In genomic region chr17:981292-981658, GRCh38 we compare ENCODE assay signal across 9 cellular contexts. TPM values are rescaled to one million over a fixed set of nuclear protein-coding genes. Genes with fewer than 3 reads are reported as not detected.
A peak's percentile ranks its signal among the peaks of the same experiment; 100 is the strongest.
DNase-seq lines count a peak whose midpoint lies in the region; ATAC-seq, FAIRE-seq and TF ChIP-seq lines count a peak whose summit lies in the region.
"Had no signal": no experiment of that assay in that cellular context is flagged by ENCODE, and none has a peak within 500 bp of the region (broad histone marks: within the 10 kb centered on the region; RNA-seq: fewer than 3 reads in every experiment).

No MANE protein-coding gene starts in this region.

- WGBS in SK-N-SH (ENCODE audit: low lambda C conversion rate) = 40% methylated on average over 10 of the region's 10 CpGs

- TF ChIP-seq RAD21 in SK-N-SH (IDR thresholded peaks at IDR 0.05; ENCODE audit: low read length) = no peak

- H2AFZ ChIP-seq in SK-N-SH (ENCODE audit: low read depth) = peak overlapping the region; percentile 42; the same call in 1 of the 2 replicates
- no peak overlapping the region for H2AFZ ChIP-seq in astrocyte (ENCODE audit: low read depth, low read length)

- peaks cover 16% of the 10 kb centered on the region for H3K27me3 ChIP-seq in SK-N-SH (ENCODE audit: insufficient read depth)
- no peaks in the 10 kb centered on the region for H3K27me3 ChIP-seq in astrocyte (ENCODE audit: insufficient read depth, low read length)

- H3F3A ChIP-seq in SK-N-SH (replicated peaks; ENCODE audit: insufficient read depth) = peaks cover 3% of the 10 kb centered on the region

- H3K27ac Mint-ChIP-seq in IgD-negative memory B cell (peak overlapping the region; percentile 76 to 87 (median 86)), astrocyte (ENCODE audit: unreplicated experiment) (no peak overlapping the region), nephron (peak overlapping the region; percentile 10 to 63 (median 29))

- H3K9me3 Mint-ChIP-seq in IgD-negative memory B cell = no peaks in the 10 kb centered on the region
- no peaks in the 10 kb centered on the region for H3K9me3 Mint-ChIP-seq in astrocyte (ENCODE audit: unreplicated experiment)
- H3K9me3 Mint-ChIP-seq in nephron = no peaks in the 10 kb centered on the region

- TF ChIP-seq CTCF in SK-N-SH (IDR thresholded peaks at IDR 0.05) (no peak), astrocyte (IDR thresholded peaks at IDR 0.05; ENCODE audit: insufficient read depth, low read depth, low read length) (no peak), nephron (IDR thresholded peaks at IDR 0.05; ENCODE audit: unreplicated experiment in 3 of 3) (no peak)

- peak overlapping the region in 1 of 2 experiments; percentile 44; a peak in 1 of 4 replicates for H3K4me3 ChIP-seq in SK-N-SH (ENCODE audit: low read depth in 2 of 2, low read length in 1 of 2)
- H3K4me3 ChIP-seq in astrocyte (ENCODE audit: insufficient read depth, low read depth, low read length) = no peak overlapping the region

- POLR2A ChIA-PET in SK-N-SH (lab: Yijun Ruan, JAX) = interaction anchor here (0.9 to 1.2 kb wide), 2 partner anchors 186 to 199 kb away, joined by 3 to 8 read pairs; partner anchors contain the start of genes GLOD4 and MRM3

- peaks cover 0 to 10% of the 10 kb centered on the region in 2 experiments; a peak in 2 of 4 replicates for H3K4me1 ChIP-seq in SK-N-SH (ENCODE audit: control insufficient read depth in 1 of 2, insufficient read depth in 2 of 2, low read depth in 1 of 2, low read length in 1 of 2)
- H3K4me1 ChIP-seq in astrocyte (ENCODE audit: insufficient read depth, low read length) = peaks cover 15% of the 10 kb centered on the region
- H3K4me1 ChIP-seq: colonic mucosa had no signal

- H3K79me2 ChIP-seq in SK-N-SH (ENCODE audit: insufficient read depth) (peaks cover 25% of the 10 kb centered on the region), astrocyte (ENCODE audit: insufficient read depth, low read length) (peaks cover 26% of the 10 kb centered on the region)

- CTCF ChIA-PET in SK-N-SH (lab: Yijun Ruan, JAX) = interaction anchor here (0.6 to 5.1 kb wide), 59 partner anchors 8 to 604 kb away, joined by 3 to 155 read pairs (median 5); partner anchors contain the start of genes GEMIN4, GLOD4, MRM3 and TIMM22

- DNase-seq in SK-N-SH = no peak
- no peak for DNase-seq in astrocyte (ENCODE audit: low read depth)
- no peak for DNase-seq in activated gamma-delta T cell (lab: John Stamatoyannopoulos, UW)
- no peak for DNase-seq in head of caudate nucleus

- H3K27me3 Mint-ChIP-seq in IgD-negative memory B cell (peaks cover 20% of the 10 kb centered on the region), astrocyte (ENCODE audit: low read depth, unreplicated experiment) (no peaks in the 10 kb centered on the region), nephron (ENCODE audit: low read depth) (peaks cover 3% of the 10 kb centered on the region)

- peaks cover 10 to 12% (median 11%) of the 10 kb centered on the region in 3 donors for H3K4me1 Mint-ChIP-seq in IgD-negative memory B cell
- H3K4me1 Mint-ChIP-seq in astrocyte (ENCODE audit: low read depth, unreplicated experiment) = peaks cover 9% of the 10 kb centered on the region
- peaks cover 26% of the 10 kb centered on the region for H3K4me1 Mint-ChIP-seq in nephron

- H3K9me3 ChIP-seq in SK-N-SH (no peaks in the 10 kb centered on the region), astrocyte (ENCODE audit: insufficient read depth, low read depth, low read length) (no peaks in the 10 kb centered on the region)
- H3K9me3 ChIP-seq: colonic mucosa had no signal

- TF ChIP-seq EP300 in SK-N-SH (IDR thresholded peaks at IDR 0.05; ENCODE audit: borderline replicate concordance in 1 of 2, low read depth in 1 of 2, low read length in 1 of 2) = no peak

- peak overlapping the region; percentile 83 to 93 (median 87) for H3K4me3 Mint-ChIP-seq in IgD-negative memory B cell
- peak overlapping the region; percentile 60 for H3K4me3 Mint-ChIP-seq in astrocyte (ENCODE audit: unreplicated experiment)
- peak overlapping the region; percentile 73 to 82 (median 81) for H3K4me3 Mint-ChIP-seq in nephron

- ATAC-seq in SK-N-SH treated with all-trans-retinoic acid at 6 μM for 48 hours (no peak; the same call in 2 of the 3 replicates), GM18907 (IDR thresholded peaks at IDR 0.05; ENCODE audit: unreplicated experiment) (no peak)

- intact Hi-C loops in head of caudate nucleus (cut with DNase I) = loop anchor here (2.0 kb wide), 1 partner anchor 186 kb away; no protein-coding TSS in a partner anchor

- no peak overlapping the region for H3K27ac ChIP-seq in SK-N-SH (ENCODE audit: low read depth in 2 of 2, low read length in 1 of 2)
- H3K27ac ChIP-seq in astrocyte (ENCODE audit: low read depth, low read length) = no peak overlapping the region

- H3K9ac ChIP-seq in SK-N-SH (no peak overlapping the region), astrocyte (ENCODE audit: low read length) (no peak overlapping the region)

- H3K4me2 ChIP-seq in SK-N-SH (no peak overlapping the region), astrocyte (ENCODE audit: low read length) (peak overlapping the region; percentile 38)

- no peak for FAIRE-seq in astrocyte (lab: Jason Lieb, UNC)

- H3K9me2 ChIP-seq in SK-N-SH = no peaks in the 10 kb centered on the region

- H3K36me3 ChIP-seq in SK-N-SH (replicated peaks in 1 of 2; ENCODE audit: control insufficient read depth in 1 of 2, insufficient read depth in 2 of 2, low read length in 1 of 2) (no peaks in the 10 kb centered on the region), astrocyte (ENCODE audit: insufficient read depth, low read length) (no peaks in the 10 kb centered on the region)
- H3K36me3 ChIP-seq: colonic mucosa had no signal

- H4K20me1 ChIP-seq in SK-N-SH (ENCODE audit: insufficient read depth) (peaks cover 12% of the 10 kb centered on the region), astrocyte (ENCODE audit: insufficient read depth, low read length) (peaks cover 20% of the 10 kb centered on the region)

- H3K36me3 Mint-ChIP-seq in IgD-negative memory B cell (no peaks in the 10 kb centered on the region), astrocyte (ENCODE audit: low read depth, unreplicated experiment) (no peaks in the 10 kb centered on the region), nephron (ENCODE audit: low read depth) (no peaks in the 10 kb centered on the region)

TF ChIP-seq in SK-N-SH, 30 proteins besides CTCF, POLR2A, EP300 and RAD21:
- TF ChIP-seq TAF1 (IDR thresholded peaks at IDR 0.05; ENCODE audit: borderline replicate concordance, low read depth, low read length) = no peak
- TF ChIP-seq TEAD4 (IDR thresholded peaks at IDR 0.05; ENCODE audit: borderline replicate concordance, insufficient read depth) = no peak
- no peak for TF ChIP-seq EZH2phosphoT487 (IDR thresholded peaks at IDR 0.05; ENCODE audit: borderline replicate concordance, low read depth)
- TF ChIP-seq PBX3 (IDR thresholded peaks at IDR 0.05) = no peak
- TF ChIP-seq YY1 (IDR thresholded peaks at IDR 0.05; ENCODE audit: low read depth) = no peak

TF ChIP-seq in SK-N-SH treated with all-trans-retinoic acid at 6 μM for 48 hours, 23 proteins besides CTCF, POLR2A, EP300 and RAD21 (continues in another document):
- TF ChIP-seq ZC3H10 (CRISPR knock-in tag; IDR thresholded peaks at IDR 0.05) (no peak), PATZ1 (CRISPR knock-in tag; IDR thresholded peaks at IDR 0.05; ENCODE audit: borderline replicate concordance) (no peak), TSHZ2 (CRISPR knock-in tag; IDR thresholded peaks at IDR 0.05) (no peak), TCF4 (CRISPR knock-in tag; IDR thresholded peaks at IDR 0.05; ENCODE audit: borderline replicate concordance) (no peak), RARB (CRISPR knock-in tag; IDR thresholded peaks at IDR 0.05) (no peak)

RNA-seq across cellular contexts. Expression of gene NXN, which starts 1.7 kb away (rescaled TPM):
- polyA plus RNA-seq in SK-N-SH (2012; rRNA removed) (19.5 and 23.9 TPM in 2 replicates), IgD-negative memory B cell (0.18 TPM)
- polyA plus RNA-seq in SK-N-SH (2012; cell fraction: cytosol; rRNA removed) = 13.0 and 16.3 TPM in 2 replicates
- polyA plus RNA-seq in SK-N-SH (2012; cell fraction: nucleus; rRNA removed) = 16.6 and 20.7 TPM in 2 replicates
- 104 and 106 TPM in 2 replicates for total RNA-seq in astrocyte

RNA-seq across cellular contexts. Expression of gene TIMM22, which starts 15.7 kb away (rescaled TPM):
- polyA plus RNA-seq in SK-N-SH (2012; rRNA removed) = 9.9 and 10.7 TPM in 2 replicates
- 11.3 and 11.4 TPM in 2 replicates for polyA plus RNA-seq in SK-N-SH (2012; cell fraction: cytosol; rRNA removed)
- 5.0 and 5.2 TPM in 2 replicates for polyA plus RNA-seq in SK-N-SH (2012; cell fraction: nucleus; rRNA removed)
- polyA plus RNA-seq in IgD-negative memory B cell = 21.2 TPM
- total RNA-seq in astrocyte = 20.0 and 20.3 TPM in 2 replicates

Comparison
In these comparisons a context has a peak if more than half of its experiments do, and no peak if none do; other contexts are left out.
1. RNA of gene NXN, which starts 1.7 kb away (polyA plus RNA-seq): 13.0 to 23.9 TPM in SK-N-SH; 0.18 TPM in IgD-negative memory B cell (single experiment); every median in the first group is over 10 times any median in the second.
2. Peak in every context shown above with its lines, with median percentiles within 50 percentile points of each other: H3K4me3 Mint-ChIP-seq.